7 cellular contexts compared by ENCODE assay signal in genomic region chr12:92929957-92930356, GRCh38. TPM values are rescaled to one million over a fixed set of nuclear protein-coding genes. Genes with fewer than 3 reads are reported as not detected.
A peak's percentile ranks its signal among the peaks of the same experiment; 100 is the strongest.
DNase-seq lines count a peak whose midpoint lies in the region; ATAC-seq and TF ChIP-seq lines count a peak whose summit lies in the region.

No MANE protein-coding gene starts in this region.

- no peak for DNase-seq in HAP-1 (ENCODE audit: low spot score in 2 of 2)
- DNase-seq in T-cell = no peak
- peak in 1 of 2 donors; percentile 42 for DNase-seq in foreskin keratinocyte
- DNase-seq in HPDE6-E6E7 (ENCODE audit: extremely low spot score) = no peak

- H3K9me3 ChIP-seq in HAP-1 = no peaks in the 10 kb centered on the region
- no peaks in the 10 kb centered on the region for H3K9me3 ChIP-seq in skeletal muscle tissue (ENCODE audit: control insufficient read depth in 3 of 3, low read length in 3 of 3)

- no peak for TF ChIP-seq CTCF in foreskin keratinocyte (conservative IDR thresholded peaks at IDR 0.05)

- no peaks in the 10 kb centered on the region for H3K9me3 Mint-ChIP-seq in T-cell

- CTCF ChIA-PET in T-cell (lab: Charles Lee) = interaction anchor here in 1 of 2 donors (0.7 to 4.4 kb wide), 7 partner anchors 21 to 1172 kb away, joined by 3 to 12 read pairs (median 3); partner anchors contain the start of gene UBE2N

- no peaks in the 10 kb centered on the region for H3K36me3 ChIP-seq in HAP-1 (replicated peaks)
- H3K36me3 ChIP-seq in skeletal muscle tissue (ENCODE audit: control insufficient read depth in 3 of 3, insufficient read depth in 3 of 3, low read length in 3 of 3) = no peaks in the 10 kb centered on the region

- H3K27ac ChIP-seq in foreskin keratinocyte (peak overlapping the region; percentile 92), skeletal muscle tissue (ENCODE audit: low read depth, low read length) (peak overlapping the region; percentile 98)

- peak overlapping the region; percentile 93 to 97 (median 95) for H3K9ac ChIP-seq in skeletal muscle tissue (ENCODE audit: low read depth in 1 of 3, low read length in 3 of 3)

- in situ Hi-C loops in HAP-1 (cut with MboI; ENCODE audit: low sequenced_read_pairs) = no loop called here

- H3K36me3 Mint-ChIP-seq in T-cell = peaks cover 4% of the 10 kb centered on the region

- peaks cover 32 to 38% (median 32%) of the 10 kb centered on the region in 3 donors for H3K4me1 Mint-ChIP-seq in T-cell

- peak overlapping the region; percentile 83 to 88 (median 88) for H3K4me3 Mint-ChIP-seq in T-cell

- no peaks in the 10 kb centered on the region for H3K27me3 ChIP-seq in HAP-1 (ENCODE audit: low read depth)
- H3K27me3 ChIP-seq in foreskin keratinocyte = no peaks in the 10 kb centered on the region
- H3K27me3 ChIP-seq in skeletal muscle tissue (ENCODE audit: control insufficient read depth in 3 of 3, insufficient read depth in 3 of 3, low read length in 3 of 3) = no peaks in the 10 kb centered on the region

- H3K4me1 ChIP-seq in HAP-1 (peaks cover 46% of the 10 kb centered on the region), foreskin keratinocyte (peaks cover 18% of the 10 kb centered on the region), skeletal muscle tissue (ENCODE audit: control insufficient read depth in 3 of 3, insufficient read depth in 3 of 3, low read length in 3 of 3) (peaks cover 15 to 23% (median 23%) of the 10 kb centered on the region in 3 donors)

- peak overlapping the region; percentile 58 for H3K4me3 ChIP-seq in HAP-1
- peak overlapping the region; percentile 80 to 91 (median 88) for H3K4me3 ChIP-seq in skeletal muscle tissue (ENCODE audit: low read length in 3 of 3)

- H3K27me3 Mint-ChIP-seq in T-cell = no peaks in the 10 kb centered on the region

- POLR2A ChIA-PET in T-cell (lab: Charles Lee) = interaction anchor here in 1 of 2 donors (0.6 to 1.2 kb wide), 4 partner anchors 17 to 1549 kb away, joined by 3 to 5 read pairs (median 4); partner anchors contain the start of gene BTG1

- H3K27ac Mint-ChIP-seq in T-cell = peak overlapping the region; percentile 89 to 95

- ATAC-seq in T-cell (replicated peaks in 1 of 4) = no peak
- ATAC-seq in foreskin keratinocyte = no peak
- no peak for ATAC-seq in HG02763 (IDR thresholded peaks at IDR 0.05; ENCODE audit: unreplicated experiment)
- no peak for ATAC-seq in GM18868 (IDR thresholded peaks at IDR 0.05; ENCODE audit: unreplicated experiment)

RNA-seq across cellular contexts. Expression of gene EEA1, which starts 0.9 kb away (rescaled TPM):
- total RNA-seq in T-cell = 10 to 100 TPM; 21.4 to 29.5 (median 23.5) TPM
- total RNA-seq in foreskin keratinocyte = 22.8 and 27.1 TPM in 2 replicates
- polyA plus RNA-seq in foreskin keratinocyte = 1.9 and 2.6 TPM in 2 replicates
- 9.4 TPM for total RNA-seq in skeletal muscle tissue
